8 cellular contexts compared by ENCODE assay signal in the genomic region with DNA sequence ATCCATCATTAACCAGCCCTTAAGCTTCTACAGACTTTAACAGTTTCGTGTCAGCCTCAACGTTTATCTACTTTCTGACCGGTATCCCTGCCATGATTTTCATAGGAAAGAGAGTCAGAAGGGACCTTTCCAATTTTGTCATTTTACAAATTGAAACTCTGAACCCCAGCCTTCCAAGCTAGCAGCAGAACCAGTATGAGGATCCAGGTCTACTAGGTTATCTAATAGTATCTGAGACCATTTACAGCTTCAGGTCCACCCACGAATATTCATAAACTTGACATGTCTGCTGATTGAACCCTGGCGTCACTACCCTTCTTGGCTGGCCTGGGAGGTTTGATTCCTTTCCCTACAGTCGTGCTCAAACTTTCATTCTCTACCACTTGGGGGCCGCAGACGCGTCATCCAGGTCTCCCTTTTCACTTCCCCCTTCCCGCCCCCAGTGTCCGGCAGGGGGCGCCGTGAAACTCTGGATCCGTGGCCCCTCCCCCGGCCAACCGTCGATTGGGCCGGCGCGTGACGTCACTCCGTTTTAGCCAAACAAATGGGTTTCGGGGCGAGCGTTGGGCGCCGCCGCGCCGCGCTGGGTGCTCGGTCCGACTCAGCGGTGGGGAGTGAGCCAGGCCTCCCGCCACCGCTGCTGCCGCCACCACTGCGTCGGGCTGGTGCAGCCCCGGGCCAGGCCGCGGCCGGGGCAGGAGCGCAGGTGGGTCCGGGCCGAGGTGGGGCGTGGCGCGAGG. TPM values are rescaled to one million over a fixed set of nuclear protein-coding genes. Genes with fewer than 3 reads are reported as not detected.
DNase-seq lines count a peak whose midpoint lies in the region; ATAC-seq and TF ChIP-seq lines count a peak whose summit lies in the region.

A gene with protein sequence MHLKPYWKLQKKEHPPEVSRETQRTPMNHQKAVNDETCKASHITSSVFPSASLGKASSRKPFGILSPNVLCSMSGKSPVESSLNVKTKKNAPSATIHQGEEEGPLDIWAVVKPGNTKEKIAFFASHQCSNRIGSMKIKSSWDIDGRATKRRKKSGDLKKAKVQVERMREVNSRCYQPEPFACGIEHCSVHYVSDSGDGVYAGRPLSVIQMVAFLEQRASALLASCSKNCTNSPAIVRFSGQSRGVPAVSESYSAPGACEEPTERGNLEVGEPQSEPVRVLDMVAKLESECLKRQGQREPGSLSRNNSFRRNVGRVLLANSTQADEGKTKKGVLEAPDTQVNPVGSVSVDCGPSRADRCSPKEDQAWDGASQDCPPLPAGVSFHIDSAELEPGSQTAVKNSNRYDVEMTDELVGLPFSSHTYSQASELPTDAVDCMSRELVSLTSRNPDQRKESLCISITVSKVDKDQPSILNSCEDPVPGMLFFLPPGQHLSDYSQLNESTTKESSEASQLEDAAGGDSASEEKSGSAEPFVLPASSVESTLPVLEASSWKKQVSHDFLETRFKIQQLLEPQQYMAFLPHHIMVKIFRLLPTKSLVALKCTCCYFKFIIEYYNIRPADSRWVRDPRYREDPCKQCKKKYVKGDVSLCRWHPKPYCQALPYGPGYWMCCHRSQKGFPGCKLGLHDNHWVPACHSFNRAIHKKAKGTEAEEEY (plus strand): TSS at position 590 of the 740 bp plus-strand sequence. CDS start 78,970 bp downstream, outside the sequence.

- WGBS in heart right ventricle, 2 donors = 1% methylated on average over 45 to 49 of the region's 49 CpGs

- peak within 1 kb of the TSS; percentile 100 for H3K4me3 ChIP-seq in GM12875 (ENCODE audit: low read depth, low read length)
- peak within 1 kb of the TSS; percentile 73 to 99 (median 96) for H3K4me3 ChIP-seq in heart right ventricle

- DNase-seq in NCI-H1436 treated with DMSO at 0.1 percent for 48 hours (lab: John Stamatoyannopoulos, UW) (peak; percentile 80), T-helper 1 cell (peak; percentile 97 to 99 (median 99)), amniotic epithelial cell (ENCODE audit: low read depth) (peak; percentile 91), heart right ventricle (peak; percentile 99 to 100), posterior vena cava (ENCODE audit: low spot score) (peak; percentile 100), ureter (ENCODE audit: low spot score) (peak; percentile 99)

- no peaks in the 10 kb centered on the region for H3K27me3 ChIP-seq in heart right ventricle

- peaks cover 0 to 39% (median 29%) of the 10 kb centered on the region in 9 donors for H3K4me1 ChIP-seq in heart right ventricle

- TF ChIP-seq CTCF in GM12875 (IDR thresholded peaks at IDR 0.05; ENCODE audit: borderline replicate concordance, insufficient read depth, low read depth, low read length) = peak; percentile 97
- peak; percentile 99 to 100 (median 100) for TF ChIP-seq CTCF in heart right ventricle (IDR thresholded peaks at IDR 0.05)

- H3K9me3 ChIP-seq in heart right ventricle = no peaks in the 10 kb centered on the region

- peak; percentile 84 for ATAC-seq in HG02840 (IDR thresholded peaks at IDR 0.05; ENCODE audit: low FRiP score, unreplicated experiment)
- peak; percentile 90 to 97 (median 94) for ATAC-seq in heart right ventricle

- H3K27ac ChIP-seq in heart right ventricle = peak within 1 kb of the TSS; percentile 76 to 97 (median 96)

- H3K36me3 ChIP-seq in heart right ventricle = no peaks in the 10 kb centered on the region

- intact Hi-C loops in heart right ventricle (cut with DNase I) = loop anchor here in 9 of 10 donors (1.0 to 10.0 kb wide), 7 partner anchors 81 to 161 kb away; a partner anchor contains a TSS
- intact Hi-C loops in posterior vena cava (cut with DNase I) = no loop called here

RNA-seq across cellular contexts. Expression of the gene that starts here (rescaled TPM):
- total RNA-seq in heart right ventricle (10 to 100 TPM; 16.9 to 26.2 (median 21.2) TPM), posterior vena cava (10 to 100 TPM; 15.4 to 20.5 TPM), ureter (52.0 TPM)
- polyA plus RNA-seq in heart right ventricle = 10 to 100 TPM in 1 of 2 donors, 1 to 10 TPM in 1; 8.9 to 12.0 TPM

Comparison
In these comparisons a context has a peak if more than half of its experiments do, and no peak if none do; other contexts are left out.
1. Peak in every context shown above with its lines: DNase-seq, ATAC-seq, H3K4me3 ChIP-seq and H3K27ac ChIP-seq.
2. intact Hi-C loops: an anchor here in heart right ventricle (1.0 to 10.0 kb wide); none called in posterior vena cava.